In the genomic region with DNA sequence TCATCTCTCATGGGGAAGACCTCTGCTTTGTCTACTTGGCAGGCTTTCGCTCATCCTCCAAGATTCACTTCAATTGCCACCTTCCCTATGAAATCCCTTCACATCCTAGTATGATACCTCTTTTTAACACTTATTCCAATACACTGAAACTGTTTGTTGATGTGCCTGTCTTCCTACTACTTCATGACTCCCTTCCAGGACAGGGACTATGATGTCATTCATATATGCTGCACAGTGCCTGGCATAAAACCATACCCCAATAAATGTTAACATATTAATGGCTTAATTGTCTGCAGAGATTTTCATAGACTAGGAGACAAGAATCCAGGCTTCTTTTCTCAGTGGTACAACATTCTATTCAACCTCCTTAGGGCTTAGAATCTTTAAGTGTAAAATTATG, we compare ENCODE assay signal across 38 cellular contexts.
"Had no signal": no experiment of that assay in that cellular context is flagged by ENCODE, and none has a peak within 500 bp of the region (broad histone marks: within the 10 kb centered on the region; RNA-seq: fewer than 3 reads in every experiment).

No MANE protein-coding gene starts in this region.

- H3K4me1 ChIP-seq: adrenal gland, body of pancreas, breast epithelium had no signal

- DNase-seq: activated CD4-positive, alpha-beta memory T cell treated with anti-CD3 and anti-CD28 coated beads for 36 hours; activated CD4-positive, alpha-beta T cell treated with anti-CD3 and anti-CD28 coated beads for 1 hour; activated CD4-positive, alpha-beta T cell treated with anti-CD3 and anti-CD28 coated beads for 36 hours; activated CD4-positive, alpha-beta T cell treated with anti-CD3 and anti-CD28 coated beads, Interleukin-2, amount 10 ng/mL, durations not matched to agents 24 days and 14 days; activated CD4-positive, alpha-beta T cell treated with anti-CD3 and anti-CD28 coated beads, Interleukin-2, amount 50 U/mL, for 1 hour; activated CD4-positive, alpha-beta T cell treated with anti-CD3 and anti-CD28 coated beads, Interleukin-2, amount 50 U/mL, for 4 hours; activated CD4-positive, CD25-positive, alpha-beta regulatory T cell; activated CD8-positive, alpha-beta memory T cell treated with anti-CD3 and anti-CD28 coated beads, Interleukin-2, amount 50 U/mL, for 4 hours; activated CD8-positive, alpha-beta T cell treated with anti-CD3 and anti-CD28 coated beads for 36 hours; activated effector memory CD4-positive, alpha-beta T cell treated with anti-CD3 and anti-CD28 coated beads, Interleukin-2, amount 50 U/mL, for 16 hours; activated gamma-delta T cell treated with Interleukin-2 at 50 U/mL for 16 hours; activated naive CD4-positive, alpha-beta T cell; activated naive CD4-positive, alpha-beta T cell treated with anti-CD3 and anti-CD28 coated beads for 36 hours; activated naive CD4-positive, alpha-beta T cell treated with anti-CD3 and anti-CD28 coated beads, Interleukin-2, amount 50 U/mL, for 16 hours; activated naive CD8-positive, alpha-beta T cell treated with anti-CD3 and anti-CD28 coated beads for 36 hours; activated T-cell treated with anti-CD3 and anti-CD28 coated beads for 4 hours; activated T-cell treated with anti-CD3 and anti-CD28 coated beads, Interleukin-2, amount 50 U/mL, for 1 hour; activated T-cell treated with anti-CD3 and anti-CD28 coated beads, Interleukin-2, amount 50 U/mL, for 4 hours; activated T-cell treated with anti-CD3 and anti-CD28 coated beads, Interleukin-2, amount 50 U/mL, for 72 hours; adrenal gland; amniotic stem cell; aorta; body of pancreas; brain microvascular endothelial cell; central memory CD4-positive, alpha-beta T cell; T-helper 2 cell; T-helper 9 cell; WERI-Rb-1 had no signal

- ATAC-seq: activated CD4-positive, alpha-beta T cell treated with anti-CD3 and anti-CD28 coated beads for 36 hours; activated CD4-positive, CD25-positive, alpha-beta regulatory T cell treated with anti-CD3 and anti-CD28 coated beads, Interleukin-2, amount 50 U/mL, for 24 hours; activated CD8-positive, alpha-beta T cell treated with anti-CD3 and anti-CD28 coated beads for 36 hours; activated naive CD4-positive, alpha-beta T cell treated with anti-CD3 and anti-CD28 coated beads, Interleukin-2, amount 50 U/mL, for 72 hours; activated T-cell treated with anti-CD3 and anti-CD28 coated beads, Interleukin-2, amount 50 U/mL, for 4 hours; activated T-cell treated with anti-CD3 and anti-CD28 coated beads, Interleukin-2, amount 50 U/mL, for 72 hours; activated T-helper 17 cell treated with anti-CD3 and anti-CD28 coated beads, Interleukin-2, amount 50 U/mL, for 72 hours; body of pancreas; WTC11 had no signal

- H3K27ac Mint-ChIP-seq: activated CD4-positive, alpha-beta memory T cell treated with anti-CD3 and anti-CD28 coated beads for 36 hours; activated CD4-positive, alpha-beta T cell treated with anti-CD3 and anti-CD28 coated beads for 36 hours; activated CD4-positive, alpha-beta T cell treated with anti-CD3 and anti-CD28 coated beads, Interleukin-2, amount 10 ng/mL, durations not matched to agents 24 days and 14 days; activated CD8-positive, alpha-beta T cell treated with anti-CD3 and anti-CD28 coated beads for 36 hours; activated naive CD4-positive, alpha-beta T cell treated with anti-CD3 and anti-CD28 coated beads for 36 hours; activated naive CD4-positive, alpha-beta T cell treated with anti-CD3 and anti-CD28 coated beads, Interleukin-2, amount 50 U/mL, for 72 hours; activated naive CD8-positive, alpha-beta T cell treated with anti-CD3 and anti-CD28 coated beads for 36 hours; activated T-cell treated with anti-CD3 and anti-CD28 coated beads, Interleukin-2, amount 50 U/mL, for 72 hours; activated T-helper 1 cell treated with anti-CD3 and anti-CD28 coated beads, Interleukin-12 subunit alpha, Interleukin-12 subunit beta, Interleukin-2, Interleukin-4 antibody, amounts not matched to agents 30 ng/mL and 10 ng/mL and 1 ng/mL, durations not matched to agents 14 hours and 24 hours and 36 hours; activated T-helper 17 cell treated with anti-CD3 and anti-CD28 coated beads, Interleukin-2, amount 50 U/mL, for 72 hours; T-helper 1 cell treated with Interleukin-12 subunit alpha and Interleukin-12 subunit beta and Interleukin-4 antibody, amounts not matched to agents 30 μg/mL and 1 μg/mL, for 36 hours; T-helper 2 cell treated with Interferon-gamma antibody and Interleukin-4, amounts not matched to agents 5 μg/mL and 100 μg/mL, for 36 hours; WTC11 had no signal

- H3K9me3 Mint-ChIP-seq: activated CD8-positive, alpha-beta T cell treated with anti-CD3 and anti-CD28 coated beads for 36 hours had no signal

- H3K4me3 ChIP-seq: adrenal gland, body of pancreas, breast epithelium had no signal

- H3K36me3 Mint-ChIP-seq: activated CD4-positive, alpha-beta memory T cell treated with anti-CD3 and anti-CD28 coated beads for 36 hours; activated naive CD8-positive, alpha-beta T cell treated with anti-CD3 and anti-CD28 coated beads for 36 hours had no signal

- H3K36me3 ChIP-seq: adrenal gland, brain microvascular endothelial cell, breast epithelium, WERI-Rb-1 had no signal

- H3K27ac ChIP-seq: adrenal gland, body of pancreas, brain microvascular endothelial cell, breast epithelium, WERI-Rb-1 had no signal

- FAIRE-seq: astrocyte, colon had no signal

- H3K27me3 Mint-ChIP-seq: activated CD4-positive, alpha-beta memory T cell treated with anti-CD3 and anti-CD28 coated beads for 36 hours; activated CD4-positive, alpha-beta T cell treated with anti-CD3 and anti-CD28 coated beads, Interleukin-2, amount 10 ng/mL, durations not matched to agents 24 days and 14 days had no signal

- H3K4me3 Mint-ChIP-seq: activated CD4-positive, alpha-beta memory T cell treated with anti-CD3 and anti-CD28 coated beads for 36 hours; activated CD4-positive, alpha-beta T cell treated with anti-CD3 and anti-CD28 coated beads for 36 hours; activated CD4-positive, alpha-beta T cell treated with anti-CD3 and anti-CD28 coated beads, Interleukin-2, amount 10 ng/mL, durations not matched to agents 24 days and 14 days; activated CD8-positive, alpha-beta T cell treated with anti-CD3 and anti-CD28 coated beads for 36 hours; activated naive CD4-positive, alpha-beta T cell treated with anti-CD3 and anti-CD28 coated beads for 36 hours; activated naive CD8-positive, alpha-beta T cell treated with anti-CD3 and anti-CD28 coated beads for 36 hours; activated T-cell treated with anti-CD3 and anti-CD28 coated beads, Interleukin-2, amount 50 U/mL, for 4 hours; activated T-cell treated with anti-CD3 and anti-CD28 coated beads, Interleukin-2, amount 50 U/mL, for 72 hours; activated T-helper 1 cell treated with anti-CD3 and anti-CD28 coated beads, Interleukin-12 subunit alpha, Interleukin-12 subunit beta, Interleukin-2, Interleukin-4 antibody, amounts not matched to agents 30 ng/mL and 10 ng/mL and 1 ng/mL, durations not matched to agents 14 hours and 24 hours and 36 hours; activated T-helper 17 cell treated with anti-CD3 and anti-CD28 coated beads, Interleukin-2, amount 50 U/mL, for 72 hours; T-helper 1 cell treated with Interleukin-12 subunit alpha and Interleukin-12 subunit beta and Interleukin-4 antibody, amounts not matched to agents 30 μg/mL and 1 μg/mL, for 36 hours; T-helper 2 cell treated with Interferon-gamma antibody and Interleukin-4, amounts not matched to agents 5 μg/mL and 100 μg/mL, for 36 hours; WTC11 had no signal

- H3K4me1 Mint-ChIP-seq: activated CD4-positive, alpha-beta T cell treated with anti-CD3 and anti-CD28 coated beads, Interleukin-2, amount 10 ng/mL, durations not matched to agents 24 days and 14 days; activated naive CD8-positive, alpha-beta T cell treated with anti-CD3 and anti-CD28 coated beads for 36 hours; activated T-helper 17 cell treated with anti-CD3 and anti-CD28 coated beads, Interleukin-2, amount 50 U/mL, for 72 hours; WTC11 had no signal

- H3K9me3 ChIP-seq: adrenal gland, body of pancreas, breast epithelium had no signal

- H3K27me3 ChIP-seq: adrenal gland, body of pancreas, brain microvascular endothelial cell, breast epithelium had no signal
